1 cellular context compared by ENCODE assay signal in genomic region chr19:5690125-5690954, GRCh38.
A peak's percentile ranks its signal among the peaks of the same experiment; 100 is the strongest.
TF ChIP-seq lines count a peak whose summit lies in the region.

Gene RPL36, plus strand, starts transcription at chr19:5690295. Its CDS starts 213 bp downstream, at chr19:5690508.

TF ChIP-seq in GM23338, 12 proteins besides CTCF, POLR2A, EP300 and RAD21 (continued from another document):
- TF ChIP-seq ZNF462 (CRISPR knock-in tag; IDR thresholded peaks at IDR 0.05) (no peak), CREB1 (CRISPR knock-in tag; IDR thresholded peaks at IDR 0.05; ENCODE audit: low read depth) (peak; percentile 51; the same call in 1 of the 2 replicates), POLR2AphosphoS5 (IDR thresholded peaks at IDR 0.05; ENCODE audit: low read depth) (peak; percentile 97), NANOG (IDR thresholded peaks at IDR 0.05; ENCODE audit: borderline replicate concordance) (no peak), EZH2phosphoT487 (IDR thresholded peaks at IDR 0.05; ENCODE audit: unreplicated experiment) (no peak), EZH2 (IDR thresholded peaks at IDR 0.05; ENCODE audit: low read depth, unreplicated experiment) (no peak), ETS1 (IDR thresholded peaks at IDR 0.05) (peak; percentile 87), ZNF331 (CRISPR knock-in tag; IDR thresholded peaks at IDR 0.05; ENCODE audit: low read depth) (no peak), JUNB (IDR thresholded peaks at IDR 0.05; ENCODE audit: unreplicated experiment) (no peak)
